Comparison of ENCODE assay signal across 9 cellular contexts in the genomic region with DNA sequence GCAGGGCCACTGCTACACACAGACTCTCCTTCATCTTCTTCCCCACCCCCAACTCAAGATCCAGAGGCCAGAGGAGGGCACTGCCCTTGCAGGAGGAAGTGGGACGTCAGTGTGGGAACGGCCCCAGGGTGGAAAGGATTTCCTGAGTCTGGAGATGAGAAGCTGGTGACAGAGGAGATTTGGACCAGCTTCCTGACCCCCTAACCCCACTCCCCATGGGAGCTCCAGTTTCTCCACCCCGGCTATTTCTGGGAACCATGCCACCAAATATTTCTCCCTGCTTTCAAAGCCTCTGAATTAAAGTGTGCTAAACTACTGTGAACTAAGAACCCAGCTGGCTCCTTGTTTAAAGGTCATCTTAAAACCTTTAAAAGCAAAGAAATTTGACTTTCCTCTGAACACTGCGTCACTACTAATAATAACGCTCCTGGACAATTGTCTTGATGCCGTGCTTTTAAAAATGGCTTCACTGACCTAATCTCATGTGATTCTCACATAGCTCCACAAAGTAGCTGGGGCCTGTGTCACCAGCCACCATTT. TPM values are rescaled to one million over a fixed set of nuclear protein-coding genes. Genes with fewer than 3 reads are reported as not detected.
DNase-seq lines count a peak whose midpoint lies in the region; ATAC-seq and TF ChIP-seq lines count a peak whose summit lies in the region.
"Had no signal": no experiment of that assay in that cellular context is flagged by ENCODE, and none has a peak within 500 bp of the region (broad histone marks: within the 10 kb centered on the region; RNA-seq: fewer than 3 reads in every experiment).

No MANE protein-coding gene starts in this region.

- H3K4me1 ChIP-seq in Peyer's patch, result peaks cover 0 to 21% (median 0%) of the 10 kb centered on the region in 4 donors
- H3K4me1 ChIP-seq in CD8-positive, alpha-beta memory T cell (ENCODE audit: insufficient read depth, low read length), result peaks cover 39% of the 10 kb centered on the region

- H3K9me3 ChIP-seq in Peyer's patch, result no peaks in the 10 kb centered on the region
- no peaks in the 10 kb centered on the region for H3K9me3 ChIP-seq in CD8-positive, alpha-beta memory T cell (ENCODE audit: low read length)

- H3K36me3 ChIP-seq in Peyer's patch, result no peaks in the 10 kb centered on the region
- no peaks in the 10 kb centered on the region for H3K36me3 ChIP-seq in CD8-positive, alpha-beta memory T cell (ENCODE audit: insufficient read depth, low read length)

- no peak overlapping the region for H3K4me3 ChIP-seq in AG09309 (ENCODE audit: control insufficient read depth, low read depth, low read length)
- no peak overlapping the region for H3K4me3 ChIP-seq in Peyer's patch
- H3K4me3 ChIP-seq in fibroblast of villous mesenchyme (ENCODE audit: low read depth, low read length), result no peak overlapping the region
- no peak overlapping the region for H3K4me3 ChIP-seq in CD8-positive, alpha-beta memory T cell (ENCODE audit: low read length)

- CTCF ChIA-PET in CD8-positive, alpha-beta memory T cell (lab: Charles Lee), result interaction anchor here (1.3 to 2.3 kb wide), 2 partner anchors 8 to 10 kb away, joined by 4 to 6 read pairs; no protein-coding TSS in a partner anchor

- TF ChIP-seq POLR2A in Peyer's patch (IDR thresholded peaks at IDR 0.05), result no peak

- peaks cover 54% of the 10 kb centered on the region for H3K4me1 Mint-ChIP-seq in osteocyte (ENCODE audit: unreplicated experiment)
- peaks cover 25% of the 10 kb centered on the region for H3K4me1 Mint-ChIP-seq in activated T-helper 17 cell treated with anti-CD3 and anti-CD28 coated beads, Interleukin-2, amount 50 U/mL, for 72 hours
- H3K4me1 Mint-ChIP-seq in stimulated activated effector memory CD8-positive, alpha-beta T cell treated with anti-CD3 and anti-CD28 coated beads, Interleukin-12 subunit alpha, Interleukin-12 subunit beta, amount 100 ng/mL, for 72 hours, result peaks cover 27% of the 10 kb centered on the region
- H3K4me1 Mint-ChIP-seq in CD8-positive, alpha-beta memory T cell, result peaks cover 24 to 44% (median 32%) of the 10 kb centered on the region in 3 donors

- POLR2A ChIA-PET in CD8-positive, alpha-beta memory T cell (lab: Charles Lee), result interaction anchor here (0.7 kb wide), 1 partner anchor 246 kb away, joined by 3 read pairs; no protein-coding TSS in a partner anchor

- H3K27ac Mint-ChIP-seq in osteocyte (ENCODE audit: unreplicated experiment), result peak overlapping the region; percentile 89
- no peak overlapping the region for H3K27ac Mint-ChIP-seq in activated T-helper 17 cell treated with anti-CD3 and anti-CD28 coated beads, Interleukin-2, amount 50 U/mL, for 72 hours
- H3K27ac Mint-ChIP-seq in stimulated activated effector memory CD8-positive, alpha-beta T cell treated with anti-CD3 and anti-CD28 coated beads, Interleukin-12 subunit alpha, Interleukin-12 subunit beta, amount 100 ng/mL, for 72 hours, result no peak overlapping the region
- H3K27ac Mint-ChIP-seq in CD8-positive, alpha-beta memory T cell, result peak overlapping the region in 2 of 8 donors; percentile 30 to 78

- no peaks in the 10 kb centered on the region for H3K9me3 Mint-ChIP-seq in osteocyte (ENCODE audit: unreplicated experiment)
- H3K9me3 Mint-ChIP-seq in activated T-helper 17 cell treated with anti-CD3 and anti-CD28 coated beads, Interleukin-2, amount 50 U/mL, for 72 hours, result peaks cover 5% of the 10 kb centered on the region
- no peaks in the 10 kb centered on the region for H3K9me3 Mint-ChIP-seq in stimulated activated effector memory CD8-positive, alpha-beta T cell treated with anti-CD3 and anti-CD28 coated beads, Interleukin-12 subunit alpha, Interleukin-12 subunit beta, amount 100 ng/mL, for 72 hours
- peaks cover 0 to 6% (median 0%) of the 10 kb centered on the region in 5 donors for H3K9me3 Mint-ChIP-seq in CD8-positive, alpha-beta memory T cell

- H3K27me3 Mint-ChIP-seq in osteocyte (ENCODE audit: unreplicated experiment), result no peaks in the 10 kb centered on the region
- H3K27me3 Mint-ChIP-seq in activated T-helper 17 cell treated with anti-CD3 and anti-CD28 coated beads, Interleukin-2, amount 50 U/mL, for 72 hours, result no peaks in the 10 kb centered on the region
- peaks cover 7 to 21% of the 10 kb centered on the region in 2 donors for H3K27me3 Mint-ChIP-seq in CD8-positive, alpha-beta memory T cell

- H3K27ac ChIP-seq in Peyer's patch, result peak overlapping the region in 3 of 4 donors; percentile 60 to 77 (median 62)
- no peak overlapping the region for H3K27ac ChIP-seq in CD8-positive, alpha-beta memory T cell (ENCODE audit: low read depth, low read length)

- DNase-seq in AG09309 (ENCODE audit: low read depth), result peak; percentile 77
- peak in 1 of 3 donors; percentile 74 for DNase-seq in Peyer's patch
- DNase-seq in fibroblast of villous mesenchyme (ENCODE audit: low read depth), result peak; percentile 100
- peak; percentile 89 for DNase-seq in osteocyte (ENCODE audit: extremely low spot score, unreplicated experiment)
- DNase-seq in stimulated activated effector memory CD8-positive, alpha-beta T cell treated with anti-CD3 and anti-CD28 coated beads, Interleukin-12 subunit alpha, Interleukin-12 subunit beta, amount 100 ng/mL, for 72 hours (ENCODE audit: low spot score in 2 of 2), result no peak
- DNase-seq in CD8-positive, alpha-beta memory T cell, result no peak
- DNase-seq: NCI-H1092 treated with DMSO at 0.1 percent for 48 hours had no signal

- H3K4me3 Mint-ChIP-seq in osteocyte (ENCODE audit: unreplicated experiment), result no peak overlapping the region
- H3K4me3 Mint-ChIP-seq in activated T-helper 17 cell treated with anti-CD3 and anti-CD28 coated beads, Interleukin-2, amount 50 U/mL, for 72 hours, result no peak overlapping the region
- no peak overlapping the region for H3K4me3 Mint-ChIP-seq in stimulated activated effector memory CD8-positive, alpha-beta T cell treated with anti-CD3 and anti-CD28 coated beads, Interleukin-12 subunit alpha, Interleukin-12 subunit beta, amount 100 ng/mL, for 72 hours
- H3K4me3 Mint-ChIP-seq in CD8-positive, alpha-beta memory T cell, result no peak overlapping the region

- H3K27me3 ChIP-seq in Peyer's patch, result no peaks in the 10 kb centered on the region
- no peaks in the 10 kb centered on the region for H3K27me3 ChIP-seq in CD8-positive, alpha-beta memory T cell (ENCODE audit: insufficient read depth, low read length, poor library complexity, severe bottlenecking)

- no peak for ATAC-seq in activated T-helper 17 cell treated with anti-CD3 and anti-CD28 coated beads, Interleukin-2, amount 50 U/mL, for 72 hours (replicated peaks)
- no peak for ATAC-seq in GM19467 (IDR thresholded peaks at IDR 0.05; ENCODE audit: unreplicated experiment)
- no peak for ATAC-seq in stimulated activated effector memory CD8-positive, alpha-beta T cell treated with anti-CD3 and anti-CD28 coated beads, Interleukin-12 subunit alpha, Interleukin-12 subunit beta, amount 100 ng/mL, for 72 hours

- no peaks in the 10 kb centered on the region for H3K36me3 Mint-ChIP-seq in osteocyte (ENCODE audit: unreplicated experiment)
- H3K36me3 Mint-ChIP-seq in activated T-helper 17 cell treated with anti-CD3 and anti-CD28 coated beads, Interleukin-2, amount 50 U/mL, for 72 hours (ENCODE audit: low read depth), result no peaks in the 10 kb centered on the region
- no peaks in the 10 kb centered on the region for H3K36me3 Mint-ChIP-seq in stimulated activated effector memory CD8-positive, alpha-beta T cell treated with anti-CD3 and anti-CD28 coated beads, Interleukin-12 subunit alpha, Interleukin-12 subunit beta, amount 100 ng/mL, for 72 hours
- peaks cover 0 to 20% (median 3%) of the 10 kb centered on the region in 3 donors for H3K36me3 Mint-ChIP-seq in CD8-positive, alpha-beta memory T cell

- TF ChIP-seq CTCF in AG09309 (IDR thresholded peaks at IDR 0.05; ENCODE audit: control insufficient read depth, insufficient read depth, low read depth, low read length, missing control alignments) (no peak), Peyer's patch (IDR thresholded peaks at IDR 0.05) (no peak), fibroblast of villous mesenchyme (IDR thresholded peaks at IDR 0.05; ENCODE audit: insufficient read depth, low read depth, low read length) (no peak), osteocyte (IDR thresholded peaks at IDR 0.05) (no peak)

RNA-seq across cellular contexts. Expression of a gene that starts 46.6 kb away (rescaled TPM):
- total RNA-seq in Peyer's patch (10 to 100 TPM; 34.7 to 66.8 (median 44.4) TPM), fibroblast of villous mesenchyme (30.6 and 35.0 TPM in 2 replicates), osteocyte (58.9 and 60.3 TPM in 2 replicates)
- 10 to 100 TPM; 69.4 to 80.3 TPM for total RNA-seq in activated T-helper 17 cell treated with anti-CD3 and anti-CD28 coated beads, Interleukin-2, amount 50 U/mL, for 72 hours
- 100 to 1,000 TPM in 1 of 2 experiments, 10 to 100 TPM in 1; 96.6 to 100 TPM for total RNA-seq in CD8-positive, alpha-beta memory T cell
- 60.3 TPM for polyA plus RNA-seq in CD8-positive, alpha-beta memory T cell

RNA-seq across cellular contexts. Expression of a gene that starts 46.7 kb away (rescaled TPM):
- total RNA-seq in Peyer's patch, result under 1 TPM in 1 of 4 donors, not detected in 3; 0.54 TPM
- 0.97 and 1.3 TPM in 2 replicates for total RNA-seq in fibroblast of villous mesenchyme
- total RNA-seq in osteocyte, result 0.81 and 0.97 TPM in 2 replicates
- total RNA-seq in activated T-helper 17 cell treated with anti-CD3 and anti-CD28 coated beads, Interleukin-2, amount 50 U/mL, for 72 hours, result 1 to 10 TPM in 1 of 2 donors, under 1 TPM in 1; 0.91 to 1.0 TPM
- 1 to 10 TPM; 1.6 to 1.8 TPM for total RNA-seq in CD8-positive, alpha-beta memory T cell
- 0.28 TPM for polyA plus RNA-seq in CD8-positive, alpha-beta memory T cell

Comparison
In these comparisons a context has a peak if more than half of its experiments do, and no peak if none do; other contexts are left out.
1. DNase-seq: peak in AG09309 (single experiment), fibroblast of villous mesenchyme (single experiment) and osteocyte (single experiment); none in stimulated activated effector memory CD8-positive, alpha-beta T cell treated with anti-CD3 and anti-CD28 coated beads, Interleukin-12 subunit alpha, Interleukin-12 subunit beta, amount 100 ng/mL, for 72 hours (0 of 2) and CD8-positive, alpha-beta memory T cell (0 of 5).